ENCODE assay signal across 35 cellular contexts in genomic region chr5:138910546-138911185, GRCh38. TPM values are rescaled to one million over a fixed set of nuclear protein-coding genes. Genes with fewer than 3 reads are reported as not detected.
DNase-seq lines count a peak whose midpoint lies in the region; ATAC-seq and TF ChIP-seq lines count a peak whose summit lies in the region.
"Had no signal": no experiment of that assay in that cellular context is flagged by ENCODE, and none has a peak within 500 bp of the region (broad histone marks: within the 10 kb centered on the region; RNA-seq: fewer than 3 reads in every experiment).

No MANE protein-coding gene starts in this region.

- no peak for ATAC-seq in natural killer cell
- ATAC-seq: A549; CD8-positive, alpha-beta T cell; gastroesophageal sphincter; GM12878; HCT116; left lobe of liver had no signal

- H3K9me3 Mint-ChIP-seq in glutamatergic neuron (ENCODE audit: unreplicated experiment) (peaks cover 6% of the 10 kb centered on the region), natural killer cell (peaks cover 0 to 3% of the 10 kb centered on the region in 2 donors)
- H3K9me3 Mint-ChIP-seq: activated B cell treated with CpG ODN at 0.5 μM for 24 hours; activated naive CD4-positive, alpha-beta T cell treated with anti-CD3 and anti-CD28 coated beads for 36 hours; activated T-helper 1 cell treated with anti-CD3 and anti-CD28 coated beads, Interleukin-12 subunit alpha, Interleukin-12 subunit beta, Interleukin-2, Interleukin-4 antibody, amounts not matched to agents 30 ng/mL and 10 ng/mL and 1 ng/mL, durations not matched to agents 14 hours and 24 hours and 36 hours; brain; CD8-positive, alpha-beta T cell; neural progenitor cell had no signal

- DNase-seq in A673 (ENCODE audit: low spot score) = peak; percentile 28
- DNase-seq in ELR (ENCODE audit: low read depth) = peak; percentile 61
- peak; percentile 63 for DNase-seq in NCI-H82 (lab: John Stamatoyannopoulos, UW)
- DNase-seq in glutamatergic neuron = no peak
- DNase-seq in iPS-NIHi7 (ENCODE audit: extremely low spot score) = no peak
- no peak for DNase-seq in natural killer cell
- DNase-seq in NAMALWA (ENCODE audit: low spot score) = no peak
- DNase-seq in NCI-H2081 (lab: John Stamatoyannopoulos, UW) = no peak
- DNase-seq: activated B cell treated with CpG ODN at 0.5 μM for 24 hours; activated CD4-positive, alpha-beta T cell treated with anti-CD3 and anti-CD28 coated beads, Interleukin-2, amount 50 U/mL, for 1 hour; activated naive CD4-positive, alpha-beta T cell treated with anti-CD3 and anti-CD28 coated beads for 36 hours; adrenal gland; AML-193; CD8-positive, alpha-beta T cell; cerebellar nuclear complex; hippocampal formation; immature natural killer cell; Kasumi-1; NCI-H146; NCI-H2107; NCI-H446; NCI-H774; stimulated activated CD4-positive, alpha-beta T cell treated with anti-CD3 and anti-CD28 coated beads, Interleukin-2, amount 100 ng/mL, for 48 hours; T-helper 9 cell; thyroid gland had no signal

- no peaks in the 10 kb centered on the region for H3K36me3 ChIP-seq in A673 (ENCODE audit: insufficient read depth, low read length, poor library complexity, severe bottlenecking)
- H3K36me3 ChIP-seq: neural progenitor cell, thyroid gland had no signal

- intact Hi-C loops in A673 (cut with micrococcal nuclease; ENCODE audit: unreplicated experiment) = no loop called here
- intact Hi-C loops in natural killer cell (cut with micrococcal nuclease) = no loop called here

- CTCF ChIA-PET in A673 (lab: Charles Lee) = no interaction called here

- peaks cover 7% of the 10 kb centered on the region for H3K4me1 ChIP-seq in A673 (ENCODE audit: insufficient read depth, low read length, poor library complexity, severe bottlenecking)
- H3K4me1 ChIP-seq: gastroesophageal sphincter, parathyroid adenoma, vagina had no signal

- no peak overlapping the region for H3K4me3 ChIP-seq in A673 (ENCODE audit: low read depth, low read length, poor library complexity, severe bottlenecking)
- H3K4me3 ChIP-seq: A549, adrenal gland, gastroesophageal sphincter, GM12878, neural progenitor cell, thyroid gland, vagina had no signal

- TF ChIP-seq CTCF in A673 (conservative IDR thresholded peaks at IDR 0.05; ENCODE audit: low read depth, low read length) (no peak), glutamatergic neuron (IDR thresholded peaks at IDR 0.05; ENCODE audit: partially characterized antibody, unreplicated experiment) (no peak), natural killer cell (IDR thresholded peaks at IDR 0.05) (no peak)

- H3K27ac ChIP-seq in A673 (ENCODE audit: low read depth, low read length, poor library complexity, severe bottlenecking) = no peak overlapping the region
- H3K27ac ChIP-seq: A549, adrenal gland, gastroesophageal sphincter, neural progenitor cell, parathyroid adenoma, thyroid gland, vagina had no signal

- H3K27ac Mint-ChIP-seq in glutamatergic neuron (ENCODE audit: unreplicated experiment) (peak overlapping the region; percentile 49), natural killer cell (no peak overlapping the region)
- H3K27ac Mint-ChIP-seq: activated B cell treated with CpG ODN at 0.5 μM for 24 hours; activated naive CD4-positive, alpha-beta T cell treated with anti-CD3 and anti-CD28 coated beads for 36 hours; activated T-helper 1 cell treated with anti-CD3 and anti-CD28 coated beads, Interleukin-12 subunit alpha, Interleukin-12 subunit beta, Interleukin-2, Interleukin-4 antibody, amounts not matched to agents 30 ng/mL and 10 ng/mL and 1 ng/mL, durations not matched to agents 14 hours and 24 hours and 36 hours; CD8-positive, alpha-beta T cell; immature natural killer cell; neural progenitor cell had no signal

- H3K4me1 Mint-ChIP-seq in glutamatergic neuron (ENCODE audit: low read depth, unreplicated experiment) (peaks cover 21% of the 10 kb centered on the region), natural killer cell (peaks cover 4 to 6% of the 10 kb centered on the region in 2 donors)
- H3K4me1 Mint-ChIP-seq: activated B cell treated with CpG ODN at 0.5 μM for 24 hours, brain, neural progenitor cell had no signal

- POLR2A ChIA-PET in A673 (lab: Charles Lee; ENCODE audit: low non-redundant PET) = interaction anchor here (0.6 kb wide), 1 partner anchor 446 kb away, joined by 3 read pairs; no protein-coding TSS in a partner anchor

- BruUV-seq in A673 (replicated peaks; lab: Mats Ljungman, UMichigan) = no TSS peak

- H3K27me3 ChIP-seq in A673 (replicated peaks; ENCODE audit: insufficient read depth, low read depth, low read length, poor library complexity) = no peaks in the 10 kb centered on the region
- H3K27me3 ChIP-seq: adrenal gland, gastroesophageal sphincter, neural progenitor cell, thyroid gland, vagina had no signal

- H3K4me3 Mint-ChIP-seq in glutamatergic neuron (ENCODE audit: unreplicated experiment) = peak overlapping the region; percentile 1
- H3K4me3 Mint-ChIP-seq in natural killer cell = no peak overlapping the region
- H3K4me3 Mint-ChIP-seq: activated B cell treated with CpG ODN at 0.5 μM for 24 hours; activated naive CD4-positive, alpha-beta T cell treated with anti-CD3 and anti-CD28 coated beads for 36 hours; activated T-helper 1 cell treated with anti-CD3 and anti-CD28 coated beads, Interleukin-12 subunit alpha, Interleukin-12 subunit beta, Interleukin-2, Interleukin-4 antibody, amounts not matched to agents 30 ng/mL and 10 ng/mL and 1 ng/mL, durations not matched to agents 14 hours and 24 hours and 36 hours; brain; CD8-positive, alpha-beta T cell; immature natural killer cell; neural progenitor cell had no signal

- H3K36me3 Mint-ChIP-seq in glutamatergic neuron (ENCODE audit: unreplicated experiment) = no peaks in the 10 kb centered on the region
- peaks cover 6% of the 10 kb centered on the region for H3K36me3 Mint-ChIP-seq in natural killer cell
- H3K36me3 Mint-ChIP-seq: CD8-positive, alpha-beta T cell had no signal

- no peaks in the 10 kb centered on the region for H3K9me3 ChIP-seq in A673 (ENCODE audit: low read depth, low read length, poor library complexity, severe bottlenecking)
- H3K9me3 ChIP-seq: A549, adrenal gland, gastroesophageal sphincter, thyroid gland, vagina had no signal

- H3K27me3 Mint-ChIP-seq in glutamatergic neuron (ENCODE audit: unreplicated experiment) (peaks cover 4% of the 10 kb centered on the region), natural killer cell (ENCODE audit: low read depth in 2 of 2) (peaks cover 0 to 2% of the 10 kb centered on the region in 2 donors)
- H3K27me3 Mint-ChIP-seq: activated B cell treated with CpG ODN at 0.5 μM for 24 hours, brain had no signal

RNA-seq across cellular contexts. Expression of gene LRRTM2, which starts 35.5 kb away (rescaled TPM):
- total RNA-seq in A673 (2021) (0.39 and 0.67 TPM in 2 replicates), glutamatergic neuron (ENCODE audit: unreplicated experiment) (28.9 TPM), natural killer cell (under 1 TPM; 0.07 to 0.43 (median 0.35) TPM)
- total RNA-seq: activated naive CD4-positive, alpha-beta T cell treated with anti-CD3 and anti-CD28 coated beads for 36 hours; activated T-helper 1 cell treated with anti-CD3 and anti-CD28 coated beads, Interleukin-12 subunit alpha, Interleukin-12 subunit beta, Interleukin-2, Interleukin-4 antibody, amounts not matched to agents 30 ng/mL and 10 ng/mL and 1 ng/mL, durations not matched to agents 14 hours and 24 hours and 36 hours; left lobe of liver had no signal

Comparison
In these comparisons a context has a peak if more than half of its experiments do, and no peak if none do; other contexts are left out.
1. DNase-seq: peak in A673 (single experiment), ELR (single experiment) and NCI-H82 (single experiment); none in glutamatergic neuron (single experiment), iPS-NIHi7 (single experiment), natural killer cell (single experiment), NAMALWA (single experiment) and NCI-H2081 (0 of 2).
2. RNA of gene LRRTM2, which starts 35.5 kb away (total RNA-seq): 28.9 TPM in glutamatergic neuron (single experiment); 0.39 to 0.67 TPM in A673 and 0.07 to 0.43 TPM in natural killer cell; every median in the first group is over 10 times any median in the second.